8 cellular contexts compared by ENCODE assay signal in genomic region chr15:64701051-64701450, GRCh38.
DNase-seq lines count a peak whose midpoint lies in the region; ATAC-seq and TF ChIP-seq lines count a peak whose summit lies in the region.

No MANE protein-coding gene starts in this region.

- peak overlapping the region; percentile 92 for H3K27ac Mint-ChIP-seq in T-helper 17 cell

- H3K4me3 Mint-ChIP-seq in T-helper 17 cell, result peak overlapping the region; percentile 95

- H3K27me3 Mint-ChIP-seq in T-helper 17 cell, result no peaks in the 10 kb centered on the region

- no peak overlapping the region for H3K27ac ChIP-seq in right cardiac atrium (ENCODE audit: low read length)
- H3K27ac ChIP-seq in body of pancreas, result peak overlapping the region in 1 of 4 donors; percentile 79

- intact Hi-C loops in right cardiac atrium (cut with DNase I) (no loop called here), body of pancreas (cut with DNase I) (no loop called here)

- ATAC-seq in T-helper 17 cell (no peak), right cardiac atrium (no peak), GM21619 (IDR thresholded peaks at IDR 0.05; ENCODE audit: unreplicated experiment) (no peak), body of pancreas (no peak)

- H3K27me3 ChIP-seq in right cardiac atrium (ENCODE audit: control insufficient read depth, insufficient read depth) (no peaks in the 10 kb centered on the region), body of pancreas (no peaks in the 10 kb centered on the region)

- H3K9ac ChIP-seq in ES-I3 (ENCODE audit: low read depth, low read length), result peak overlapping the region; percentile 74

- H3K4me1 ChIP-seq in ES-I3 (ENCODE audit: insufficient read depth, low read length), result peaks cover 45% of the 10 kb centered on the region
- peaks cover 25% of the 10 kb centered on the region for H3K4me1 ChIP-seq in right cardiac atrium (ENCODE audit: control insufficient read depth, insufficient read depth, low read length)
- peaks cover 60% of the 10 kb centered on the region for H3K4me1 ChIP-seq in body of pancreas

- H3K9me3 ChIP-seq in ES-I3 (ENCODE audit: control insufficient read depth, insufficient read depth, low read length), result no peaks in the 10 kb centered on the region
- H3K9me3 ChIP-seq in T-helper 17 cell (ENCODE audit: control insufficient read depth, low read length, poor library complexity, severe bottlenecking), result no peaks in the 10 kb centered on the region
- no peaks in the 10 kb centered on the region for H3K9me3 ChIP-seq in right cardiac atrium (ENCODE audit: control insufficient read depth, low read length)
- no peaks in the 10 kb centered on the region for H3K9me3 ChIP-seq in body of pancreas

- peaks cover 60% of the 10 kb centered on the region for H3K4me1 Mint-ChIP-seq in T-helper 17 cell

- TF ChIP-seq CTCF in body of pancreas (IDR thresholded peaks at IDR 0.05), result no peak

- 44% methylated on average over 3 of the region's 3 CpGs for WGBS in right cardiac atrium
- WGBS in body of pancreas, 2 donors, result 54 to 56% methylated on average over 3 of the region's 3 CpGs

- no peak for TF ChIP-seq POLR2A in body of pancreas (IDR thresholded peaks at IDR 0.05)

- no peak for DNase-seq in T-helper 17 cell
- DNase-seq in right cardiac atrium, result no peak
- no peak for DNase-seq in skeletal muscle cell (ENCODE audit: low read depth)
- no peak for DNase-seq in dedifferentiated amniotic fluid mesenchymal stem cell (ENCODE audit: extremely low spot score)
- DNase-seq in body of pancreas, result no peak
- no peak for DNase-seq in NOMO-1 (lab: John Stamatoyannopoulos, UW; ENCODE audit: unreplicated experiment in 2 of 2)

- H3K36me3 Mint-ChIP-seq in T-helper 17 cell (ENCODE audit: low read depth), result peaks cover 3% of the 10 kb centered on the region

- H3K4me3 ChIP-seq in right cardiac atrium (ENCODE audit: low read length) (peak overlapping the region; percentile 88), skeletal muscle cell (ENCODE audit: low read depth, low read length) (peak overlapping the region; percentile 85), body of pancreas (no peak overlapping the region)

- H3K36me3 ChIP-seq in ES-I3 (ENCODE audit: insufficient read depth, low read length) (peaks cover 2% of the 10 kb centered on the region; the same call in 1 of the 2 replicates), body of pancreas (replicated peaks in 1 of 2; ENCODE audit: insufficient read depth in 1 of 2, low read depth in 2 of 2) (no peaks in the 10 kb centered on the region)

Comparison
In these comparisons a context has a peak if more than half of its experiments do, and no peak if none do; other contexts are left out.
1. H3K4me3 ChIP-seq: peak in right cardiac atrium (single experiment) and skeletal muscle cell (single experiment); none in body of pancreas (0 of 2).